Comparison of ENCODE assay signal across 1 cellular context in genomic region chr20:58558483-58559367, GRCh38.
TF ChIP-seq lines count a peak whose summit lies in the region.

No MANE protein-coding gene starts in this region.

TF ChIP-seq in HepG2, 621 proteins besides CTCF, POLR2A, EP300 and RAD21 (continued from another document):
- no peak for TF ChIP-seq ZNF737 (CRISPR knock-in tag; IDR thresholded peaks at IDR 0.05; ENCODE audit: borderline replicate concordance)
- no peak for TF ChIP-seq HNRNPH1 (optimal IDR thresholded peaks at IDR 0.05; ENCODE audit: low read depth, low read length)
- no peak for TF ChIP-seq CREB3 (CRISPR knock-in tag; IDR thresholded peaks at IDR 0.05)
- TF ChIP-seq ZNF207 (IDR thresholded peaks at IDR 0.05; ENCODE audit: borderline replicate concordance): no peak
- no peak for TF ChIP-seq CHD2 (IDR thresholded peaks at IDR 0.05; ENCODE audit: low read depth, low read length)
- no peak for TF ChIP-seq ZBED4 (CRISPR knock-in tag; IDR thresholded peaks at IDR 0.05; ENCODE audit: borderline replicate concordance)
